1 cellular context compared by ENCODE assay signal in the genomic region with DNA sequence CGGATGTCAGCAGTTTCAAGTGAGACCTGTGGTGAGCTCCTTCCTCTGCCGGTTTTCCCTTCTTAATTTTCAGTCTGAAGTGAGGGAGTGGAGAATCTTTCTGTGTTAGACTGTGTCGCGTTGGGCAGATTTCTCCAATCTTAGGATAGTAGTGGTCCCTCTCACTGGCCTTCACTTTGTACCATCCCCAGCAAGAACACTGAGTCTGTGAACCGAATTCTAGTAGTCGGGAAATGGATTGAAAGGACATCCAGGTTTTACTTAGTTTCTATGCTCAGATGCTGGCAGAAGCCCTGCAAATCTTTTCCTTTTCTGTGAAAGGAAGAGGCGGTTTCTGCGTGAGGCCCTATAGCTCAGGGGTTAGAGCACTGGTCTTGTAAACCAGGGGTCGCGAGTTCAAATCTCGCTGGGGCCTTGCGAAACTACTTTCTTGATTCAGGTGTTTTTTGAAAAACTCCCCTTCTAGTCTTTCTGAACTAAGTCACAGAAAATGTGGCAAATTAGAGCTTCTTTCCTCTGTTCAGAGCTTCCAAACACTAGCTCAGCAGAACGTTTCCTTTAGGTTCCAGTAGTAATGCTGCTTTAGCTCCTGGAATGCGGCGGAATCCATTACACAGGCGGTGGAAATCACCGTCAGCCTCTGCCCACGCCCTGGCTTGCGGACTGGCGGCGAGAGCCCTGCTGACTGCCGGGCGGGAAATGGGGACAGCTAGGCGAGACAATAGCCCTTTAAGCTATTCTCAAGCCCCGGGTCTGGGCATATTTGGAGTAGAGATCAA.
A peak's percentile ranks its signal among the peaks of the same experiment; 100 is the strongest.
TF ChIP-seq lines count a peak whose summit lies in the region.

No MANE protein-coding gene starts in this region.

TF ChIP-seq in HepG2, 621 proteins besides CTCF, POLR2A, EP300 and RAD21 (continued from another document and continues in another):
- TF ChIP-seq ZNF142 (CRISPR knock-in tag; IDR thresholded peaks at IDR 0.05), result no peak
- TF ChIP-seq TEAD2 (CRISPR knock-in tag; IDR thresholded peaks at IDR 0.05), result no peak
- peak; percentile 6 for TF ChIP-seq SRSF1 (optimal IDR thresholded peaks at IDR 0.05; ENCODE audit: low read depth, low read length)
- no peak for TF ChIP-seq POLR2AphosphoS2 (IDR thresholded peaks at IDR 0.05; ENCODE audit: low read depth, low read length)
- no peak; the same call in 1 of the 2 replicates for TF ChIP-seq ZNF644 (CRISPR knock-in tag; IDR thresholded peaks at IDR 0.05; ENCODE audit: low read depth)
- no peak; the same call in none of the 2 replicates for TF ChIP-seq NFKBIZ (CRISPR knock-in tag; IDR thresholded peaks at IDR 0.05)
- 0 out of 2 replicates have a peak, but pooled peaks have one; percentile 11 for TF ChIP-seq SP2 (CRISPR knock-in tag; IDR thresholded peaks at IDR 0.05)
- TF ChIP-seq TGIF2 (CRISPR knock-in tag; IDR thresholded peaks at IDR 0.05), result no peak
- TF ChIP-seq ZNF44 (CRISPR knock-in tag; IDR thresholded peaks at IDR 0.05), result peak; percentile 21; the same call in 1 of the 2 replicates
- TF ChIP-seq, protein P1, sequence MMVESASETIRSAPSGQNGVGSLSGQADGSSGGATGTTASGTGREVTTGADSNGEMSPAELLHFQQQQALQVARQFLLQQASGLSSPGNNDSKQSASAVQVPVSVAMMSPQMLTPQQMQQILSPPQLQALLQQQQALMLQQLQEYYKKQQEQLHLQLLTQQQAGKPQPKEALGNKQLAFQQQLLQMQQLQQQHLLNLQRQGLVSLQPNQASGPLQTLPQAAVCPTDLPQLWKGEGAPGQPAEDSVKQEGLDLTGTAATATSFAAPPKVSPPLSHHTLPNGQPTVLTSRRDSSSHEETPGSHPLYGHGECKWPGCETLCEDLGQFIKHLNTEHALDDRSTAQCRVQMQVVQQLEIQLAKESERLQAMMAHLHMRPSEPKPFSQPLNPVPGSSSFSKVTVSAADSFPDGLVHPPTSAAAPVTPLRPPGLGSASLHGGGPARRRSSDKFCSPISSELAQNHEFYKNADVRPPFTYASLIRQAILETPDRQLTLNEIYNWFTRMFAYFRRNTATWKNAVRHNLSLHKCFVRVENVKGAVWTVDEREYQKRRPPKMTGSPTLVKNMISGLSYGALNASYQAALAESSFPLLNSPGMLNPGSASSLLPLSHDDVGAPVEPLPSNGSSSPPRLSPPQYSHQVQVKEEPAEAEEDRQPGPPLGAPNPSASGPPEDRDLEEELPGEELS (CRISPR knock-in tag; IDR thresholded peaks at IDR 0.05), result peak; percentile 37; the same call in 1 of the 2 replicates
- TF ChIP-seq FOXJ3 (CRISPR knock-in tag; IDR thresholded peaks at IDR 0.05; ENCODE audit: borderline replicate concordance), result peak; percentile 78; the same call in 1 of the 2 replicates
- peak; percentile 63; the same call in 1 of the 2 replicates for TF ChIP-seq KDM5B (CRISPR knock-in tag; IDR thresholded peaks at IDR 0.05; ENCODE audit: borderline replicate concordance)
- peak in 1 of 2 experiments; percentile 54; a peak in 1 of 4 replicates for TF ChIP-seq KLF16 (CRISPR knock-in tag; IDR thresholded peaks at IDR 0.05)
- peak; percentile 66; the same call in 1 of the 2 replicates for TF ChIP-seq ZNF891 (CRISPR knock-in tag; IDR thresholded peaks at IDR 0.05)
- TF ChIP-seq MZF1 (CRISPR knock-in tag; IDR thresholded peaks at IDR 0.05; ENCODE audit: borderline replicate concordance), result peak; percentile 69; the same call in 1 of the 2 replicates
- peak; percentile 64; the same call in 1 of the 2 replicates for TF ChIP-seq HMG20B (CRISPR knock-in tag; conservative IDR thresholded peaks at IDR 0.05)
- no peak for TF ChIP-seq ZBED4 (CRISPR knock-in tag; IDR thresholded peaks at IDR 0.05; ENCODE audit: borderline replicate concordance)
- TF ChIP-seq ETV6 (CRISPR knock-in tag; conservative IDR thresholded peaks at IDR 0.05), result no peak; the same call in 1 of the 2 replicates
- peak; percentile 72; the same call in 1 of the 2 replicates for TF ChIP-seq ZC3H4 (CRISPR knock-in tag; IDR thresholded peaks at IDR 0.05; ENCODE audit: borderline replicate concordance)
- TF ChIP-seq ELF1 (CRISPR knock-in tag; IDR thresholded peaks at IDR 0.05), result 0 out of 2 replicates have a peak, but pooled peaks have one; percentile 23
- no peak for TF ChIP-seq FOXA1 (IDR thresholded peaks at IDR 0.05)
- TF ChIP-seq FOXA1 (CRISPR knock-in tag; IDR thresholded peaks at IDR 0.05), result no peak
- TF ChIP-seq EZH2 (conservative IDR thresholded peaks at IDR 0.05; ENCODE audit: low read depth, low read length), result no peak
- peak; percentile 99 for TF ChIP-seq MAF1 (CRISPR knock-in tag; IDR thresholded peaks at IDR 0.05; ENCODE audit: borderline replicate concordance)
- TF ChIP-seq XRCC5 (optimal IDR thresholded peaks at IDR 0.05; ENCODE audit: low read length), result no peak
- no peak for TF ChIP-seq ZNF235 (CRISPR knock-in tag; IDR thresholded peaks at IDR 0.05; ENCODE audit: borderline replicate concordance)
- no peak for TF ChIP-seq STAG1 (CRISPR knock-in tag; IDR thresholded peaks at IDR 0.05)
- no peak for TF ChIP-seq ZNF207 (IDR thresholded peaks at IDR 0.05; ENCODE audit: borderline replicate concordance)
- TF ChIP-seq, protein P2, sequence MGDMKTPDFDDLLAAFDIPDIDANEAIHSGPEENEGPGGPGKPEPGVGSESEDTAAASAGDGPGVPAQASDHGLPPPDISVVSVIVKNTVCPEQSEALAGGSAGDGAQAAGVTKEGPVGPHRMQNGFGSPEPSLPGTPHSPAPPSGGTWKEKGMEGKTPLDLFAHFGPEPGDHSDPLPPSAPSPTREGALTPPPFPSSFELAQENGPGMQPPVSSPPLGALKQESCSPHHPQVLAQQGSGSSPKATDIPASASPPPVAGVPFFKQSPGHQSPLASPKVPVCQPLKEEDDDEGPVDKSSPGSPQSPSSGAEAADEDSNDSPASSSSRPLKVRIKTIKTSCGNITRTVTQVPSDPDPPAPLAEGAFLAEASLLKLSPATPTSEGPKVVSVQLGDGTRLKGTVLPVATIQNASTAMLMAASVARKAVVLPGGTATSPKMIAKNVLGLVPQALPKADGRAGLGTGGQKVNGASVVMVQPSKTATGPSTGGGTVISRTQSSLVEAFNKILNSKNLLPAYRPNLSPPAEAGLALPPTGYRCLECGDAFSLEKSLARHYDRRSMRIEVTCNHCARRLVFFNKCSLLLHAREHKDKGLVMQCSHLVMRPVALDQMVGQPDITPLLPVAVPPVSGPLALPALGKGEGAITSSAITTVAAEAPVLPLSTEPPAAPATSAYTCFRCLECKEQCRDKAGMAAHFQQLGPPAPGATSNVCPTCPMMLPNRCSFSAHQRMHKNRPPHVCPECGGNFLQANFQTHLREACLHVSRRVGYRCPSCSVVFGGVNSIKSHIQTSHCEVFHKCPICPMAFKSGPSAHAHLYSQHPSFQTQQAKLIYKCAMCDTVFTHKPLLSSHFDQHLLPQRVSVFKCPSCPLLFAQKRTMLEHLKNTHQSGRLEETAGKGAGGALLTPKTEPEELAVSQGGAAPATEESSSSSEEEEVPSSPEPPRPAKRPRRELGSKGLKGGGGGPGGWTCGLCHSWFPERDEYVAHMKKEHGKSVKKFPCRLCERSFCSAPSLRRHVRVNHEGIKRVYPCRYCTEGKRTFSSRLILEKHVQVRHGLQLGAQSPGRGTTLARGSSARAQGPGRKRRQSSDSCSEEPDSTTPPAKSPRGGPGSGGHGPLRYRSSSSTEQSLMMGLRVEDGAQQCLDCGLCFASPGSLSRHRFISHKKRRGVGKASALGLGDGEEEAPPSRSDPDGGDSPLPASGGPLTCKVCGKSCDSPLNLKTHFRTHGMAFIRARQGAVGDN (CRISPR knock-in tag; IDR thresholded peaks at IDR 0.05), result no peak
- TF ChIP-seq ZNF83 (CRISPR knock-in tag; IDR thresholded peaks at IDR 0.05; ENCODE audit: borderline replicate concordance), result no peak
- TF ChIP-seq ZKSCAN5 (CRISPR knock-in tag; IDR thresholded peaks at IDR 0.05), result no peak
- no peak; the same call in 1 of the 2 replicates for TF ChIP-seq THRA (CRISPR knock-in tag; IDR thresholded peaks at IDR 0.05; ENCODE audit: borderline replicate concordance)
- 0 out of 2 replicates have a peak, but pooled peaks have one; percentile 35 for TF ChIP-seq HES4 (CRISPR knock-in tag; IDR thresholded peaks at IDR 0.05; ENCODE audit: borderline replicate concordance)
- no peak for TF ChIP-seq GATAD1 (CRISPR knock-in tag; IDR thresholded peaks at IDR 0.05)
- peak; percentile 75; the same call in 1 of the 2 replicates for TF ChIP-seq ZNF224 (CRISPR knock-in tag; IDR thresholded peaks at IDR 0.05)
- TF ChIP-seq SIX4 (CRISPR knock-in tag; IDR thresholded peaks at IDR 0.05), result peak; percentile 20; the same call in 1 of the 2 replicates
- TF ChIP-seq TCF7 (IDR thresholded peaks at IDR 0.05; ENCODE audit: low read depth), result peak; percentile 7; the same call in 1 of the 2 replicates
- peak; percentile 13 for TF ChIP-seq ZNF557 (CRISPR knock-in tag; IDR thresholded peaks at IDR 0.05)
- peak; percentile 62 for TF ChIP-seq HOXD1 (CRISPR knock-in tag; IDR thresholded peaks at IDR 0.05)
- no peak for TF ChIP-seq SRSF9 (IDR thresholded peaks at IDR 0.05; ENCODE audit: borderline replicate concordance, insufficient read depth, low read depth, low read length, poor library complexity, severe bottlenecking)
- peak; percentile 76; the same call in 1 of the 2 replicates for TF ChIP-seq KDM1A (CRISPR knock-in tag; IDR thresholded peaks at IDR 0.05)
- peak; percentile 57 for TF ChIP-seq CEBPB (IDR thresholded peaks at IDR 0.05; ENCODE audit: borderline replicate concordance, low read depth, low read length)
- TF ChIP-seq MLLT10 (CRISPR knock-in tag; IDR thresholded peaks at IDR 0.05), result no peak
- TF ChIP-seq ZNF598 (CRISPR knock-in tag; IDR thresholded peaks at IDR 0.05; ENCODE audit: borderline replicate concordance), result no peak
